11 cellular contexts compared by ENCODE assay signal in genomic region chr12:76024942-76025600, GRCh38. TPM values are rescaled to one million over a fixed set of nuclear protein-coding genes. Genes with fewer than 3 reads are reported as not detected.
DNase-seq lines count a peak whose midpoint lies in the region; ATAC-seq and TF ChIP-seq lines count a peak whose summit lies in the region.
"Had no signal": no experiment of that assay in that cellular context is flagged by ENCODE, and none has a peak within 500 bp of the region (broad histone marks: within the 10 kb centered on the region; RNA-seq: fewer than 3 reads in every experiment).

No MANE protein-coding gene starts in this region.

- BruUV-seq in PC-3 (replicated peaks; lab: Mats Ljungman, UMichigan) = no TSS peak

- H3K4me3 ChIP-seq in PC-3 (ENCODE audit: low read length) (no peak overlapping the region), cardiac fibroblast (replicated peaks in 1 of 2; ENCODE audit: low read depth in 2 of 2, low read length in 2 of 2) (no peak overlapping the region), vagina (no peak overlapping the region)

- peaks cover 16% of the 10 kb centered on the region for H3K36me3 Mint-ChIP-seq in activated naive CD8-positive, alpha-beta T cell
- H3K36me3 Mint-ChIP-seq in activated naive CD8-positive, alpha-beta T cell treated with anti-CD3 and anti-CD28 coated beads for 36 hours = peaks cover 49% of the 10 kb centered on the region
- no peaks in the 10 kb centered on the region for H3K36me3 Mint-ChIP-seq in stimulated activated naive B cell treated with anti-CD40 and anti-IgM and Interleukin-4, amounts not matched to agents 10 μg/mL and 1 μg/mL and 100 μg/mL, for 72 hours

- 0 out of 2 replicates have a peak overlapping the region, but pooled peaks have one; percentile 3 for H3K9ac ChIP-seq in PC-3 (ENCODE audit: low read length)

- H3K4me1 Mint-ChIP-seq in activated naive CD8-positive, alpha-beta T cell (ENCODE audit: low read depth) = peaks cover 59% of the 10 kb centered on the region
- H3K4me1 Mint-ChIP-seq in activated naive CD8-positive, alpha-beta T cell treated with anti-CD3 and anti-CD28 coated beads for 36 hours = peaks cover 53% of the 10 kb centered on the region
- H3K4me1 Mint-ChIP-seq in stimulated activated naive B cell treated with anti-CD40 and anti-IgM and Interleukin-4, amounts not matched to agents 10 μg/mL and 1 μg/mL and 100 μg/mL, for 72 hours = peaks cover 13 to 17% of the 10 kb centered on the region in 2 donors

- no peak for TF ChIP-seq CTCF in PC-3 (conservative IDR thresholded peaks at IDR 0.05; ENCODE audit: low read depth, low read length)
- peak; percentile 5 for TF ChIP-seq CTCF in cardiac fibroblast (IDR thresholded peaks at IDR 0.05; ENCODE audit: low read depth, low read length)
- TF ChIP-seq CTCF in vagina (IDR thresholded peaks at IDR 0.05) = no peak

- peaks cover 67% of the 10 kb centered on the region for H3F3A ChIP-seq in PC-3 (ENCODE audit: low read length, unreplicated experiment)

- H3K4me1 ChIP-seq in PC-3 (ENCODE audit: insufficient read depth, low read length) = peaks cover 61% of the 10 kb centered on the region
- H3K4me1 ChIP-seq in vagina = peaks cover 48% of the 10 kb centered on the region

- no peaks in the 10 kb centered on the region for H3K9me3 Mint-ChIP-seq in activated naive CD8-positive, alpha-beta T cell (ENCODE audit: low read depth)
- no peaks in the 10 kb centered on the region for H3K9me3 Mint-ChIP-seq in activated naive CD8-positive, alpha-beta T cell treated with anti-CD3 and anti-CD28 coated beads for 36 hours
- H3K9me3 Mint-ChIP-seq in stimulated activated naive B cell treated with anti-CD40 and anti-IgM and Interleukin-4, amounts not matched to agents 10 μg/mL and 1 μg/mL and 100 μg/mL, for 72 hours = no peaks in the 10 kb centered on the region

- H3K27ac ChIP-seq in PC-3 (ENCODE audit: low read length) = peak overlapping the region; percentile 94
- no peak overlapping the region for H3K27ac ChIP-seq in vagina
- H3K27ac ChIP-seq: C4-2B had no signal

- H2AFZ ChIP-seq in PC-3 (ENCODE audit: low read length) = no peak overlapping the region

- H3K36me3 ChIP-seq in PC-3 (ENCODE audit: low read depth, low read length) = peaks cover 24% of the 10 kb centered on the region
- no peaks in the 10 kb centered on the region for H3K36me3 ChIP-seq in vagina

- peak overlapping the region; percentile 67 for H3K4me3 Mint-ChIP-seq in activated naive CD8-positive, alpha-beta T cell
- no peak overlapping the region for H3K4me3 Mint-ChIP-seq in activated naive CD8-positive, alpha-beta T cell treated with anti-CD3 and anti-CD28 coated beads for 36 hours
- no peak overlapping the region for H3K4me3 Mint-ChIP-seq in stimulated activated naive B cell treated with anti-CD40 and anti-IgM and Interleukin-4, amounts not matched to agents 10 μg/mL and 1 μg/mL and 100 μg/mL, for 72 hours

- H3K27ac Mint-ChIP-seq in activated naive CD8-positive, alpha-beta T cell = peak overlapping the region; percentile 64
- H3K27ac Mint-ChIP-seq in activated naive CD8-positive, alpha-beta T cell treated with anti-CD3 and anti-CD28 coated beads for 36 hours = no peak overlapping the region
- no peak overlapping the region for H3K27ac Mint-ChIP-seq in stimulated activated naive B cell treated with anti-CD40 and anti-IgM and Interleukin-4, amounts not matched to agents 10 μg/mL and 1 μg/mL and 100 μg/mL, for 72 hours

- peaks cover 38% of the 10 kb centered on the region for H3K79me2 ChIP-seq in PC-3 (ENCODE audit: low read length)

- CTCF ChIA-PET in PC-3 (lab: Charles Lee) = interaction anchor here (0.6 to 0.7 kb wide), 5 partner anchors 28 to 465 kb away, joined by 3 read pairs; no protein-coding TSS in a partner anchor

- intact Hi-C loops in PC-3 (cut with micrococcal nuclease) = loop anchor here (5.0 kb wide), 4 partner anchors 258 to 463 kb away; no protein-coding TSS in a partner anchor
- intact Hi-C loops in vagina (cut with DNase I) = no loop called here

- no peak for DNase-seq in activated naive CD8-positive, alpha-beta T cell treated with anti-CD3 and anti-CD28 coated beads for 36 hours
- DNase-seq in PC-3 = peak; percentile 71
- peak; percentile 84 to 96 for DNase-seq in cardiac fibroblast (ENCODE audit: low read depth in 2 of 2)
- no peak for DNase-seq in stimulated activated naive B cell treated with anti-CD40 and anti-IgM and Interleukin-4, amounts not matched to agents 10 μg/mL and 1 μg/mL and 100 μg/mL, for 72 hours
- no peak for DNase-seq in vagina (ENCODE audit: extremely low spot score in 2 of 2)
- DNase-seq: amygdala, NCI-H187 had no signal

- H4K20me1 ChIP-seq in PC-3 (ENCODE audit: low read length) = peaks cover 25% of the 10 kb centered on the region

- H3K27me3 ChIP-seq in PC-3 (ENCODE audit: low read length) (no peaks in the 10 kb centered on the region), vagina (no peaks in the 10 kb centered on the region)

- no peaks in the 10 kb centered on the region for H3K9me2 ChIP-seq in PC-3 (replicated peaks; ENCODE audit: low read length)

- no peaks in the 10 kb centered on the region for H3K9me3 ChIP-seq in PC-3 (ENCODE audit: low read length)
- no peaks in the 10 kb centered on the region for H3K9me3 ChIP-seq in vagina

- peak; percentile 18 for ATAC-seq in PC-3
- peak; percentile 49 to 56 for ATAC-seq in stimulated activated naive B cell treated with anti-CD40 and anti-IgM and Interleukin-4, amounts not matched to agents 10 μg/mL and 1 μg/mL and 100 μg/mL, for 72 hours (replicated peaks)
- ATAC-seq in HG02798 (IDR thresholded peaks at IDR 0.05; ENCODE audit: poor library complexity, unreplicated experiment) = no peak
- no peak for ATAC-seq in GM21423 (IDR thresholded peaks at IDR 0.05; ENCODE audit: unreplicated experiment)

- peak overlapping the region; percentile 93; the same call in 1 of the 2 replicates for H3K4me2 ChIP-seq in PC-3 (ENCODE audit: low read length)

- no peaks in the 10 kb centered on the region for H3K27me3 Mint-ChIP-seq in activated naive CD8-positive, alpha-beta T cell
- H3K27me3 Mint-ChIP-seq in activated naive CD8-positive, alpha-beta T cell treated with anti-CD3 and anti-CD28 coated beads for 36 hours = no peaks in the 10 kb centered on the region
- H3K27me3 Mint-ChIP-seq in stimulated activated naive B cell treated with anti-CD40 and anti-IgM and Interleukin-4, amounts not matched to agents 10 μg/mL and 1 μg/mL and 100 μg/mL, for 72 hours = peaks cover 9 to 15% of the 10 kb centered on the region in 2 donors

- POLR2A ChIA-PET in PC-3 (lab: Charles Lee; ENCODE audit: unreplicated experiment) = interaction anchor here (0.7 kb wide), 1 partner anchor 73 kb away, joined by 3 read pairs; no protein-coding TSS in a partner anchor

- TF ChIP-seq POLR2A in vagina (IDR thresholded peaks at IDR 0.05) = no peak

RNA-seq across cellular contexts. Expression of gene PHLDA1, which starts 6.5 kb away (rescaled TPM):
- total RNA-seq in activated naive CD8-positive, alpha-beta T cell treated with anti-CD3 and anti-CD28 coated beads for 36 hours = 10 to 100 TPM; 41.5 to 41.9 TPM
- total RNA-seq in PC-3 (2014; rRNA removed) = 181 and 218 TPM in 2 replicates
- 40.3 TPM for total RNA-seq in vagina

RNA-seq across cellular contexts. Expression of gene NAP1L1, which starts 59.4 kb away (rescaled TPM):
- 1,000 to 10,000 TPM; 1,148 to 1,176 TPM for total RNA-seq in activated naive CD8-positive, alpha-beta T cell treated with anti-CD3 and anti-CD28 coated beads for 36 hours
- total RNA-seq in PC-3 (2014; rRNA removed) (200 and 247 TPM in 2 replicates), vagina (318 TPM)

Comparison
In these comparisons a context has a peak if more than half of its experiments do, and no peak if none do; other contexts are left out.
1. DNase-seq: peak in PC-3 (single experiment) and cardiac fibroblast (2 of 2); none in activated naive CD8-positive, alpha-beta T cell treated with anti-CD3 and anti-CD28 coated beads for 36 hours (single experiment), stimulated activated naive B cell treated with anti-CD40 and anti-IgM and Interleukin-4, amounts not matched to agents 10 μg/mL and 1 μg/mL and 100 μg/mL, for 72 hours (single experiment) and vagina (0 of 2).
2. ATAC-seq: peak in PC-3 (single experiment) and stimulated activated naive B cell treated with anti-CD40 and anti-IgM and Interleukin-4, amounts not matched to agents 10 μg/mL and 1 μg/mL and 100 μg/mL, for 72 hours (2 of 2); none in HG02798 (single experiment) and GM21423 (single experiment).